ENCODE assay signal across 1 cellular context in genomic region chr1:3630161-3630611, GRCh38.
TF ChIP-seq lines count a peak whose summit lies in the region.

No MANE protein-coding gene starts in this region.

TF ChIP-seq in GM23338, 12 proteins besides CTCF, POLR2A, EP300 and RAD21:
- TF ChIP-seq REST (IDR thresholded peaks at IDR 0.05; ENCODE audit: unreplicated experiment) = no peak
- no peak for TF ChIP-seq ZNF114 (CRISPR knock-in tag; IDR thresholded peaks at IDR 0.05)
- TF ChIP-seq ZNF462 (CRISPR knock-in tag; IDR thresholded peaks at IDR 0.05) = no peak
- no peak for TF ChIP-seq CREB1 (CRISPR knock-in tag; IDR thresholded peaks at IDR 0.05; ENCODE audit: low read depth)
- no peak for TF ChIP-seq STAT1 (IDR thresholded peaks at IDR 0.05; ENCODE audit: unreplicated experiment)
- no peak for TF ChIP-seq POLR2AphosphoS5 (IDR thresholded peaks at IDR 0.05; ENCODE audit: low read depth)
- TF ChIP-seq EZH2 (IDR thresholded peaks at IDR 0.05; ENCODE audit: low read depth, unreplicated experiment) = no peak
- no peak for TF ChIP-seq ZNF331 (CRISPR knock-in tag; IDR thresholded peaks at IDR 0.05; ENCODE audit: low read depth)
- no peak for TF ChIP-seq NANOG (IDR thresholded peaks at IDR 0.05; ENCODE audit: borderline replicate concordance)
- no peak for TF ChIP-seq JUNB (IDR thresholded peaks at IDR 0.05; ENCODE audit: unreplicated experiment)
- TF ChIP-seq EZH2phosphoT487 (IDR thresholded peaks at IDR 0.05; ENCODE audit: unreplicated experiment) = no peak
- TF ChIP-seq ETS1 (IDR thresholded peaks at IDR 0.05) = no peak
